13 cellular contexts compared by ENCODE assay signal in the genomic region with DNA sequence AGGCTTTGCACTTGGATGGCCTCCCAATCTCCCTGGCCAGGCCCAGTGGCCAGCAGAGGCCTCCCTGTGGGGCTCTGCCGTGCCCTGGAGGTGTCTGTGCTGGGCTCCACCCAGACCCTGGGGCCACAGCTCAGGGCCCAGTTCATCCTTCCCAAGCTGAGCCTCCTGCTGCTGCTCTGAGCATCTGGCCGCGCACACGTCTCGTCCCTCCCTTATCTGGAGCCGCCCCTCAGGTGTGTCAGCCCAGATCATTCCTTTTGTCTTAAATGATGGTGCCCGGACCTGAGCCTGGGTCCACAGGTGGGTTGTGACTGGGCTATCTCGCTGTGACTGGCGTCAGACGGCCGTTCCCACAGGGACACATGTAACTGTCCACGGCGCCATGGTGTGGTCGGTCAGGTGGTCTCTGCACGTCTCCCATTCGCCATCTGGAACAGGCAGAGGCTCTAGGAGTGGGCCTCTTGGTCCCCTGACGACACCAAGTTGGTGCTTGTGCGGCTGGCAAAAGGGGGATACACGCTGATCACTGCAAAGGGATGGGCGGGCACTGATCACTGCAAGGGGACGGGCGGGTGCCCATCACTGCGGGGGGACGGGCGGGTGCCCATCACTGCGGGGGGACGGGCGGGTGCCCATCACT.
"Had no signal": no experiment of that assay in that cellular context is flagged by ENCODE, and none has a peak within 500 bp of the region (broad histone marks: within the 10 kb centered on the region; RNA-seq: fewer than 3 reads in every experiment).

No MANE protein-coding gene starts in this region.

- H3K36me3 ChIP-seq: colonic mucosa had no signal

- H3K27ac Mint-ChIP-seq: immature natural killer cell; naive thymus-derived CD8-positive, alpha-beta T cell had no signal

- H3K9me3 ChIP-seq: colonic mucosa, esophagus squamous epithelium, stomach, thoracic aorta, transverse colon had no signal

- H3K27me3 Mint-ChIP-seq: naive thymus-derived CD8-positive, alpha-beta T cell had no signal

- H3K9me3 Mint-ChIP-seq: immature natural killer cell; naive thymus-derived CD8-positive, alpha-beta T cell had no signal

- H3K4me3 ChIP-seq: colonic mucosa, esophagus squamous epithelium, stomach, thoracic aorta, transverse colon had no signal

- H3K27ac ChIP-seq: colonic mucosa, esophagus squamous epithelium, stomach, thoracic aorta, transverse colon had no signal

- DNase-seq: cerebellar nuclear complex; colonic mucosa; dermis blood vessel endothelial cell; esophagus squamous epithelium; foreskin fibroblast; immature natural killer cell; naive thymus-derived CD8-positive, alpha-beta T cell; small intestine; stimulated activated CD4-positive, alpha-beta T cell treated with anti-CD3 and anti-CD28 coated beads, Interleukin-12 subunit alpha, Interleukin-12 subunit beta, amount 100 ng/mL, for 4 hours; stomach; substantia nigra; transverse colon had no signal

- H3K4me1 ChIP-seq: colonic mucosa, esophagus squamous epithelium, transverse colon had no signal

- H3K4me3 Mint-ChIP-seq: immature natural killer cell; naive thymus-derived CD8-positive, alpha-beta T cell had no signal

- ATAC-seq: naive thymus-derived CD8-positive, alpha-beta T cell had no signal

- H3K27me3 ChIP-seq: colonic mucosa, esophagus squamous epithelium, stomach, transverse colon had no signal
